8 cellular contexts compared by ENCODE assay signal in the genomic region with DNA sequence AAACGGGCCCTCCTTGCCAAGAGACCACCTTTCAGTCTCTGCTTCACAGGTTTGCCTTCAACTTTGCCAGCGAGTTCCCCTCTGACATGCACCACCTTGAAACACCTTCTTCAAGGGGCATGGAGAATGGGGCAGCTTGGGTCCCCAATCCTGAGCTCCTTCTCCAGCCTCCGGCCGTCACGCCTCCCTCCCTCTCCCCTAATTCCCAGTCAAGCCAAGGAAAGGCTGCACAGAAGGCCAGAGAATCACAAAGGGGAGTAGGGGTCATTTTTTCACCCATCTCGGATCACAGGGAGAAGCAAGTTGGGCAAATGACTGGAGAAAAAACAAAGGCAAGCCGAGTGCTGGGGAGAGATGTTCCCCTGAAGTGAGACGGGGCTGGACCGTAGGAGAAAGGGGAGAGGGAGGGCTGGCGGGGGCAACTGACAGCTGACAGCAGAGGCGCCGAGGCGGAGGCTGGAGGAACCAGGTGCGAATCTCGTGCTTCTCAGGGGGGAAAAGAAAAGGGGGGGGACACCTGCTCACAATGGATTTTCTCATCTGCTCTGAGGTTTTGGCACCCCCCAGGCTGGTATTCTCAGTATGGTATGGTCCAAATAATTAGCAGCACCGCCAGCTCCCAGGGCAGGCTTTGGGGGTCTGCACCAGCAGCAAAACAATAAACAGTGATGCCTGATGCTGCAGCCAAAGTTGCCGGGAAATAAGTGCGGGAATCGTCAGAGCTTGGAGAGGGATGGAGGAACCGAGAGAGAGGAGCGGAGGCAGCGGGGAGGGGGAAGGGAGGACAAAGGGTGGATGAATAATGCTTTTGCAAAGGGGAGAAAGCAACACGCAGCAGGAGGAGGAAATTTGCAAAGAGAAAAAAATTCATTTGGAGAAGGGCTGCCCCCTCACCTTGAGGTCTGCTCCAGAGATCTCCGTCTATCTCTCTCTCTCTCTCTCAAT. TPM values are rescaled to one million over a fixed set of nuclear protein-coding genes. Genes with fewer than 3 reads are reported as not detected.
DNase-seq lines count a peak whose midpoint lies in the region; ATAC-seq lines count a peak whose summit lies in the region.

No MANE protein-coding gene starts in this region.

- intact Hi-C loops in activated CD4-positive, alpha-beta T cell treated with anti-CD3 and anti-CD28 coated beads for 36 hours (cut with DNase I, micrococcal nuclease): no loop called here
- intact Hi-C loops in left colon (cut with DNase I, micrococcal nuclease): loop anchor here in 1 of 2 donors (10.0 kb wide), 2 partner anchors 194 to 304 kb away; no protein-coding TSS in a partner anchor

- no peaks in the 10 kb centered on the region for H3K9me3 Mint-ChIP-seq in activated CD4-positive, alpha-beta T cell treated with anti-CD3 and anti-CD28 coated beads for 36 hours (ENCODE audit: low read depth)
- H3K9me3 Mint-ChIP-seq in activated naive CD4-positive, alpha-beta T cell treated with anti-CD3 and anti-CD28 coated beads, Interleukin-2, amount 10 ng/mL, durations not matched to agents 7 days and 5 days: no peaks in the 10 kb centered on the region

- no peaks in the 10 kb centered on the region for H3K36me3 Mint-ChIP-seq in activated CD4-positive, alpha-beta T cell treated with anti-CD3 and anti-CD28 coated beads for 36 hours (ENCODE audit: low read depth)
- no peaks in the 10 kb centered on the region for H3K36me3 Mint-ChIP-seq in activated naive CD4-positive, alpha-beta T cell treated with anti-CD3 and anti-CD28 coated beads, Interleukin-2, amount 10 ng/mL, durations not matched to agents 7 days and 5 days

- H3K4me1 Mint-ChIP-seq in activated CD4-positive, alpha-beta T cell treated with anti-CD3 and anti-CD28 coated beads for 36 hours: peaks cover 43% of the 10 kb centered on the region
- H3K4me1 Mint-ChIP-seq in activated naive CD4-positive, alpha-beta T cell treated with anti-CD3 and anti-CD28 coated beads, Interleukin-2, amount 10 ng/mL, durations not matched to agents 7 days and 5 days: peaks cover 65% of the 10 kb centered on the region

- H3K27ac Mint-ChIP-seq in activated CD4-positive, alpha-beta T cell treated with anti-CD3 and anti-CD28 coated beads for 36 hours: peak overlapping the region; percentile 52
- no peak overlapping the region for H3K27ac Mint-ChIP-seq in activated naive CD4-positive, alpha-beta T cell treated with anti-CD3 and anti-CD28 coated beads, Interleukin-2, amount 10 ng/mL, durations not matched to agents 7 days and 5 days

- CTCF ChIA-PET in activated CD4-positive, alpha-beta T cell treated with anti-CD3 and anti-CD28 coated beads for 36 hours (lab: Charles Lee): interaction anchor here (0.8 to 1.9 kb wide), 4 partner anchors 10 to 191 kb away, joined by 3 to 10 read pairs (median 3); no protein-coding TSS in a partner anchor
- CTCF ChIA-PET in activated naive CD4-positive, alpha-beta T cell treated with anti-CD3 and anti-CD28 coated beads, Interleukin-2, amount 10 ng/mL, durations not matched to agents 7 days and 5 days (lab: Charles Lee): interaction anchor here (0.7 to 2.5 kb wide), 8 partner anchors 10 to 192 kb away, joined by 3 to 8 read pairs (median 4); no protein-coding TSS in a partner anchor

- peak; percentile 61 for DNase-seq in activated CD4-positive, alpha-beta T cell treated with anti-CD3 and anti-CD28 coated beads for 36 hours
- DNase-seq in activated CD4-positive, alpha-beta T cell treated with anti-CD3 and anti-CD28 coated beads for 4 hours: no peak
- peak; percentile 22 for DNase-seq in activated naive CD4-positive, alpha-beta T cell treated with anti-CD3 and anti-CD28 coated beads, Interleukin-2, amount 10 ng/mL, durations not matched to agents 7 days and 5 days
- DNase-seq in stimulated activated naive CD4-positive, alpha-beta T cell treated with Interleukin-2 at 50 U/mL for 16 hours (lab: John Stamatoyannopoulos, UW): peak; percentile 18
- no peak for DNase-seq in left colon

- H3K4me3 Mint-ChIP-seq in activated CD4-positive, alpha-beta T cell treated with anti-CD3 and anti-CD28 coated beads for 36 hours: peak overlapping the region; percentile 68
- H3K4me3 Mint-ChIP-seq in activated naive CD4-positive, alpha-beta T cell treated with anti-CD3 and anti-CD28 coated beads, Interleukin-2, amount 10 ng/mL, durations not matched to agents 7 days and 5 days: peak overlapping the region; percentile 69

- ATAC-seq in activated CD4-positive, alpha-beta T cell treated with anti-CD3 and anti-CD28 coated beads for 36 hours: peak; percentile 33
- no peak for ATAC-seq in left colon
- ATAC-seq in HG03457 (IDR thresholded peaks at IDR 0.05; ENCODE audit: unreplicated experiment): no peak
- no peak for ATAC-seq in HG02885 (IDR thresholded peaks at IDR 0.05; ENCODE audit: poor library complexity, unreplicated experiment)

- peak overlapping the region; percentile 36 for H3K4me3 ChIP-seq in iPS-11a (ENCODE audit: low read depth, low read length)

- H3K27me3 Mint-ChIP-seq in activated CD4-positive, alpha-beta T cell treated with anti-CD3 and anti-CD28 coated beads for 36 hours: peaks cover 41% of the 10 kb centered on the region
- H3K27me3 Mint-ChIP-seq in activated naive CD4-positive, alpha-beta T cell treated with anti-CD3 and anti-CD28 coated beads, Interleukin-2, amount 10 ng/mL, durations not matched to agents 7 days and 5 days: peaks cover 61% of the 10 kb centered on the region

- POLR2A ChIA-PET in activated CD4-positive, alpha-beta T cell treated with anti-CD3 and anti-CD28 coated beads for 36 hours (lab: Charles Lee): interaction anchor here (0.6 kb wide), 1 partner anchor 80 kb away, joined by 3 read pairs; no protein-coding TSS in a partner anchor

RNA-seq across cellular contexts. Expression of a gene that starts 0.6 kb away (rescaled TPM):
- under 1 TPM; 0.43 to 0.47 TPM for total RNA-seq in activated CD4-positive, alpha-beta T cell treated with anti-CD3 and anti-CD28 coated beads for 36 hours
- total RNA-seq in left colon: 1 to 10 TPM in 1 of 2 donors, under 1 TPM in 1; 0.58 to 1.2 TPM

RNA-seq across cellular contexts. Expression of a gene that starts 8.5 kb away (rescaled TPM):
- total RNA-seq in activated CD4-positive, alpha-beta T cell treated with anti-CD3 and anti-CD28 coated beads for 36 hours: 10 to 100 TPM; 11.9 to 15.9 TPM
- 10 to 100 TPM; 11.4 to 11.8 TPM for total RNA-seq in left colon

RNA-seq across cellular contexts. Expression of a gene that starts 18.9 kb away (rescaled TPM):
- total RNA-seq in activated CD4-positive, alpha-beta T cell treated with anti-CD3 and anti-CD28 coated beads for 36 hours: 10 to 100 TPM; 46.2 to 60.0 TPM
- total RNA-seq in left colon: 10 to 100 TPM; 74.4 to 90.6 TPM

RNA-seq across cellular contexts. Expression of a gene that starts 51.6 kb away (rescaled TPM):
- total RNA-seq in activated CD4-positive, alpha-beta T cell treated with anti-CD3 and anti-CD28 coated beads for 36 hours: under 1 TPM; 0.51 to 0.87 TPM
- 10 to 100 TPM; 34.6 to 78.6 TPM for total RNA-seq in left colon

Comparison
In these comparisons a context has a peak if more than half of its experiments do, and no peak if none do; other contexts are left out.
1. DNase-seq: peak in activated CD4-positive, alpha-beta T cell treated with anti-CD3 and anti-CD28 coated beads for 36 hours (single experiment), activated naive CD4-positive, alpha-beta T cell treated with anti-CD3 and anti-CD28 coated beads, Interleukin-2, amount 10 ng/mL, durations not matched to agents 7 days and 5 days (single experiment) and stimulated activated naive CD4-positive, alpha-beta T cell treated with Interleukin-2 at 50 U/mL for 16 hours (single experiment); none in activated CD4-positive, alpha-beta T cell treated with anti-CD3 and anti-CD28 coated beads for 4 hours (0 of 2) and left colon (0 of 2).